Comparison of ENCODE assay signal across 18 cellular contexts in the genomic region with DNA sequence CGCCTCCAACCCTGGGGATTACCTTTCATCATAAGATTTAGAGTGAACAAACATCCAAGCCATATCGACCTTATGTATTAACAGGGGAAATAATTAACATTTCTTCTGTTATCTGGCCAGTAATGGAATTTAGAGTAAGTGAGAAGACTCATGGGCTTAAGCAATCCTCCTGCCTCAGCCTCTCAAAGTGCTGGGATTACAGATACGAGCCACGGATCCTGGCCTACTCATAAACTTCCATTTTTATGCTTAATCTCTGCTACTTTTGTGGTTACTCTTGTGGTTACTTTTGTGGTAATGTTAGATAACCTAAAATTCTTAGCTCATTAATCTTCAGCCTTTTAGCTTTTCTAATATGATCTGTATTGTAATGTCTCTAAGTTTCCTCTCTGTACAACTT.
"Had no signal": no experiment of that assay in that cellular context is flagged by ENCODE, and none has a peak within 500 bp of the region (broad histone marks: within the 10 kb centered on the region; RNA-seq: fewer than 3 reads in every experiment).

No MANE protein-coding gene starts in this region.

- H3K4me3 Mint-ChIP-seq: naive thymus-derived CD8-positive, alpha-beta T cell; stimulated activated effector memory CD8-positive, alpha-beta T cell treated with anti-CD3 and anti-CD28 coated beads, Interleukin-12 subunit alpha, Interleukin-12 subunit beta, amount 100 ng/mL, for 72 hours had no signal

- H3K27me3 Mint-ChIP-seq: naive thymus-derived CD8-positive, alpha-beta T cell had no signal

- H3K36me3 Mint-ChIP-seq: naive thymus-derived CD8-positive, alpha-beta T cell; stimulated activated effector memory CD8-positive, alpha-beta T cell treated with anti-CD3 and anti-CD28 coated beads, Interleukin-12 subunit alpha, Interleukin-12 subunit beta, amount 100 ng/mL, for 72 hours had no signal

- H3K4me1 Mint-ChIP-seq: stimulated activated effector memory CD8-positive, alpha-beta T cell treated with anti-CD3 and anti-CD28 coated beads, Interleukin-12 subunit alpha, Interleukin-12 subunit beta, amount 100 ng/mL, for 72 hours had no signal

- DNase-seq: cortex of kidney; dorsolateral prefrontal cortex; effector CD8-positive, alpha-beta T cell; gastrocnemius medialis; heart right ventricle; hypothalamus; islet precursor cell; mammary epithelial cell; naive thymus-derived CD8-positive, alpha-beta T cell; stimulated activated CD4-positive, alpha-beta T cell treated with anti-CD3 and anti-CD28 coated beads, Interleukin-4, amount 100 ng/mL, for 1 hour; stimulated activated CD8-positive, alpha-beta memory T cell treated with anti-CD3 and anti-CD28 coated beads, Interleukin-4, amount 100 ng/mL, for 48 hours; stimulated activated naive CD8-positive, alpha-beta T cell treated with anti-CD3 and anti-CD28 coated beads, Interleukin-15, Interleukin-2, amounts not matched to agents 100 U/mL and 50 U/mL, for 24 hours; tibial artery; upper lobe of left lung; uterus had no signal

- H3K27ac Mint-ChIP-seq: naive thymus-derived CD8-positive, alpha-beta T cell; stimulated activated effector memory CD8-positive, alpha-beta T cell treated with anti-CD3 and anti-CD28 coated beads, Interleukin-12 subunit alpha, Interleukin-12 subunit beta, amount 100 ng/mL, for 72 hours had no signal

- ATAC-seq: esophagus mucosa; gastrocnemius medialis; heart right ventricle; left lobe of liver; naive thymus-derived CD8-positive, alpha-beta T cell; stimulated activated effector memory CD8-positive, alpha-beta T cell treated with anti-CD3 and anti-CD28 coated beads, Interleukin-12 subunit alpha, Interleukin-12 subunit beta, amount 100 ng/mL, for 72 hours; stimulated activated naive CD8-positive, alpha-beta T cell treated with anti-CD3 and anti-CD28 coated beads, Interleukin-15, Interleukin-2, amounts not matched to agents 100 U/mL and 50 U/mL, for 24 hours had no signal
